Comparison of ENCODE assay signal across 16 cellular contexts in genomic region chr3:94647131-94647530, GRCh38.
"Had no signal": no experiment of that assay in that cellular context is flagged by ENCODE, and none has a peak within 500 bp of the region (broad histone marks: within the 10 kb centered on the region; RNA-seq: fewer than 3 reads in every experiment).

No MANE protein-coding gene starts in this region.

- H3K27me3 ChIP-seq: ascending aorta, neutrophil, thyroid gland had no signal

- H3K4me3 ChIP-seq: ascending aorta, smooth muscle cell, thyroid gland had no signal

- ATAC-seq: activated CD8-positive, alpha-beta T cell treated with anti-CD3 and anti-CD28 coated beads, Interleukin-2, amount 10 ng/mL, durations not matched to agents 7 days and 5 days; esophagus mucosa; right cardiac atrium; stimulated activated effector memory CD8-positive, alpha-beta T cell treated with anti-CD3 and anti-CD28 coated beads, Interleukin-12 subunit alpha, Interleukin-12 subunit beta, amount 100 ng/mL, for 72 hours had no signal

- DNase-seq: activated CD4-positive, alpha-beta T cell treated with anti-CD3 and anti-CD28 coated beads for 4 hours; activated CD8-positive, alpha-beta memory T cell treated with anti-CD3 and anti-CD28 coated beads, Interleukin-2, amount 50 U/mL, for 48 hours; activated CD8-positive, alpha-beta T cell treated with anti-CD3 and anti-CD28 coated beads, Interleukin-2, amount 10 ng/mL, durations not matched to agents 7 days and 5 days; activated naive CD8-positive, alpha-beta T cell treated with anti-CD3 and anti-CD28 coated beads, Interleukin-2, amount 10 ng/mL, durations not matched to agents 7 days and 5 days; foreskin melanocyte; kidney; midbrain; naive B cell; posterior cingulate gyrus; right cardiac atrium; thyroid gland had no signal

- H3K36me3 ChIP-seq: ascending aorta, neutrophil, thyroid gland had no signal
